ENCODE assay signal across 9 cellular contexts in genomic region chr7:151010307-151011096, GRCh38. TPM values are rescaled to one million over a fixed set of nuclear protein-coding genes. Genes with fewer than 3 reads are reported as not detected.
DNase-seq lines count a peak whose midpoint lies in the region; ATAC-seq and TF ChIP-seq lines count a peak whose summit lies in the region.
"Had no signal": no experiment of that assay in that cellular context is flagged by ENCODE, and none has a peak within 500 bp of the region (broad histone marks: within the 10 kb centered on the region; RNA-seq: fewer than 3 reads in every experiment).

No MANE protein-coding gene starts in this region.

- CTCF ChIA-PET in Caco-2 (lab: Charles Lee), result interaction anchor here (1.3 to 1.6 kb wide), 2 partner anchors 8 to 24 kb away, joined by 3 to 7 read pairs; no protein-coding TSS in a partner anchor

- no peak for DNase-seq in Caco-2
- peak; percentile 10 for DNase-seq in NCI-H226
- DNase-seq in astrocyte of the hippocampus (ENCODE audit: low read depth, low spot score), result peak; percentile 38
- DNase-seq in natural killer cell, result peak; percentile 43
- DNase-seq in SHP77 treated with DMSO at 0.1 percent for 48 hours (lab: John Stamatoyannopoulos, UW), result no peak
- no peak for DNase-seq in activated CD4-positive, CD25-positive, alpha-beta regulatory T cell (lab: John Stamatoyannopoulos, UW)

- BruUV-seq in Caco-2 (replicated peaks; lab: Mats Ljungman, UMichigan), result no TSS peak

- H3K36me3 Mint-ChIP-seq in Caco-2 (ENCODE audit: insufficient read depth, unreplicated experiment), result no peaks in the 10 kb centered on the region
- H3K36me3 Mint-ChIP-seq in natural killer cell, result no peaks in the 10 kb centered on the region

- H3K9me3 Mint-ChIP-seq in Caco-2 (ENCODE audit: unreplicated experiment) (no peaks in the 10 kb centered on the region), natural killer cell (no peaks in the 10 kb centered on the region)

- TF ChIP-seq CTCF in Caco-2 (IDR thresholded peaks at IDR 0.05; ENCODE audit: insufficient read depth in 1 of 2, low read depth in 1 of 2, low read length in 1 of 2, severe bottlenecking in 1 of 2, unreplicated experiment in 1 of 2), result no peak
- TF ChIP-seq CTCF in natural killer cell (IDR thresholded peaks at IDR 0.05), result no peak

- H3K27me3 ChIP-seq in Caco-2 (replicated peaks; ENCODE audit: control insufficient read depth, insufficient read depth, low read length), result no peaks in the 10 kb centered on the region

- H3K4me1 Mint-ChIP-seq in Caco-2 (ENCODE audit: low read depth, unreplicated experiment), result peaks cover 10% of the 10 kb centered on the region
- peaks cover 59 to 77% of the 10 kb centered on the region in 2 donors for H3K4me1 Mint-ChIP-seq in natural killer cell

- POLR2A ChIA-PET in Caco-2 (lab: Charles Lee), result no interaction called here

- no peak overlapping the region for H3K4me3 Mint-ChIP-seq in Caco-2 (ENCODE audit: unreplicated experiment)
- H3K4me3 Mint-ChIP-seq in natural killer cell, result peak overlapping the region; percentile 77

- ATAC-seq in natural killer cell, result peak; percentile 50 to 65 (median 59)
- no peak for ATAC-seq in HG03442 (IDR thresholded peaks at IDR 0.05; ENCODE audit: unreplicated experiment)
- no peak for ATAC-seq in HG03469 (IDR thresholded peaks at IDR 0.05; ENCODE audit: unreplicated experiment)

- H3K36me3 ChIP-seq in Caco-2 (ENCODE audit: control insufficient read depth, insufficient read depth, low read length), result no peaks in the 10 kb centered on the region

- intact Hi-C loops in Caco-2 (cut with micrococcal nuclease; ENCODE audit: unreplicated experiment), result loop anchor here (5.0 kb wide), 1 partner anchor 102 kb away; no protein-coding TSS in a partner anchor
- intact Hi-C loops in natural killer cell (cut with micrococcal nuclease), result loop anchor here (5.0 to 10.0 kb wide), 2 partner anchors 33 to 346 kb away; partner anchors contain the start of gene KCNH2

- peaks cover 23% of the 10 kb centered on the region for H3K4me1 ChIP-seq in Caco-2

- H3K9me3 ChIP-seq in Caco-2, result no peaks in the 10 kb centered on the region

- no peak overlapping the region for H3K4me3 ChIP-seq in Caco-2 (ENCODE audit: low read depth, low read length)
- H3K4me3 ChIP-seq: PC-9 had no signal

- H3K27ac Mint-ChIP-seq in Caco-2 (ENCODE audit: unreplicated experiment) (peak overlapping the region; percentile 67), natural killer cell (peak overlapping the region; percentile 94 to 95)

- H3K27me3 Mint-ChIP-seq in Caco-2 (ENCODE audit: insufficient read depth, unreplicated experiment), result no peaks in the 10 kb centered on the region
- H3K27me3 Mint-ChIP-seq in natural killer cell (ENCODE audit: low read depth in 2 of 2), result peaks cover 0 to 4% of the 10 kb centered on the region in 2 donors

RNA-seq across cellular contexts. Expression of gene ATG9B, which starts 13.8 kb away (rescaled TPM):
- total RNA-seq in Caco-2 (2022) (4.3 and 4.8 TPM in 2 replicates), natural killer cell (1 to 10 TPM; 4.4 to 4.6 (median 4.5) TPM)

RNA-seq across cellular contexts. Expression of gene ABCB8, which starts 17.7 kb away (rescaled TPM):
- 30.1 and 30.8 TPM in 2 replicates for total RNA-seq in Caco-2 (2022)
- total RNA-seq in natural killer cell, result 10 to 100 TPM; 50.6 to 60.5 (median 53.7) TPM

RNA-seq across cellular contexts. Expression of gene NOS3, which starts 19.7 kb away (rescaled TPM):
- 1.1 TPM in 1 of 2 replicates, not detected in the other for total RNA-seq in Caco-2 (2022)
- 1 to 10 TPM; 2.6 to 5.9 (median 3.8) TPM for total RNA-seq in natural killer cell

RNA-seq across cellular contexts. Expression of gene KCNH2, which starts 32.4 kb away (rescaled TPM):
- total RNA-seq in Caco-2 (2022), result 0.60 and 0.66 TPM in 2 replicates
- under 1 TPM in 2 of 3 donors, not detected in 1; 0.39 to 0.60 TPM for total RNA-seq in natural killer cell

RNA-seq across cellular contexts. Expression of gene ASIC3, which starts 37.8 kb away (rescaled TPM):
- 0.70 and 1.1 TPM in 2 replicates for total RNA-seq in Caco-2 (2022)
- 1 to 10 TPM; 5.7 to 7.9 (median 5.9) TPM for total RNA-seq in natural killer cell

Comparison
In these comparisons a context has a peak if more than half of its experiments do, and no peak if none do; other contexts are left out.
1. DNase-seq: peak in NCI-H226 (single experiment), astrocyte of the hippocampus (single experiment) and natural killer cell (single experiment); none in Caco-2 (0 of 2), SHP77 treated with DMSO at 0.1 percent for 48 hours (single experiment) and activated CD4-positive, CD25-positive, alpha-beta regulatory T cell (0 of 4).
2. ATAC-seq: peak in natural killer cell (3 of 3); none in HG03442 (single experiment) and HG03469 (single experiment).